Comparison of ENCODE assay signal across 7 cellular contexts in the genomic region with DNA sequence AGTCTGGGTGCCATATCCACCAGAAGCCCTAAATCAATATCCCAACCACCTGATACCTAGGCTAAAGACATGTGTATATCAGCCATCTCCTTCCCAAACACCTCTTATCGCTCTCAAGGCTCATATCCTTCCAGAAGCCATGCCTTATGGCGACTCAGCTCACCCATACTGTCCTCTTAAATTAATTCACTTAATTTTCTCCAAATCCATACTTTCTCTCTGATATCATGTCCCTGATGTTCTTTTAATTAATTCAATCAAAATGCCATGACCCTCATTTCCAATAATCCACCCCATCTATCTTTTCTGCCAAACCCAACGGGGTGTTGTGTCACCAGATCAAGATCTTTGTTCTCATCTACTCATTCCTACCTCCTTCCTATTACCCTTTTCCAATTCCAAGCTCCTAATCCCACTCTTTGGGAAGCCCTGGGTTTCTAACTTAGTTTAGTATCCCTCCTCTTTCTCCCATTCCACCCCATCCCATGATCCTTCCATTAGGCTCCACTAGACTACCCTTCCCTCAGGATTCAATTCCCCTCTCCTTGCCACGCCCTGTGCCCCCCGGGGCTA. TPM values are rescaled to one million over a fixed set of nuclear protein-coding genes. Genes with fewer than 3 reads are reported as not detected.
DNase-seq lines count a peak whose midpoint lies in the region; ATAC-seq and TF ChIP-seq lines count a peak whose summit lies in the region.

No MANE protein-coding gene starts in this region.

- H3K36me3 ChIP-seq in HUES6 (ENCODE audit: control insufficient read depth, insufficient read depth, low read length) = no peaks in the 10 kb centered on the region
- no peaks in the 10 kb centered on the region for H3K36me3 ChIP-seq in iPS-20b (ENCODE audit: insufficient read depth, low read depth, low read length)
- H3K36me3 ChIP-seq in stomach = no peaks in the 10 kb centered on the region

- TF ChIP-seq EP300 in stomach (IDR thresholded peaks at IDR 0.05) = no peak

- no peaks in the 10 kb centered on the region for H3K9me3 Mint-ChIP-seq in activated T-helper 17 cell treated with anti-CD3 and anti-CD28 coated beads, Interleukin-2, amount 50 U/mL, for 72 hours

- H3K9ac ChIP-seq in HUES6 (ENCODE audit: low read length) = peak overlapping the region; percentile 56
- peak overlapping the region; percentile 98 for H3K9ac ChIP-seq in iPS-20b (ENCODE audit: low read depth, low read length)

- no peaks in the 10 kb centered on the region for H3K27me3 Mint-ChIP-seq in activated T-helper 17 cell treated with anti-CD3 and anti-CD28 coated beads, Interleukin-2, amount 50 U/mL, for 72 hours

- 6 to 11% (median 10%) methylated on average over 5 of the region's 5 CpGs for WGBS in stomach, 5 donors

- H3K4me1 ChIP-seq in HUES6 (ENCODE audit: control insufficient read depth, insufficient read depth, low read length) (peaks cover 27% of the 10 kb centered on the region), iPS-20b (ENCODE audit: insufficient read depth, low read length) (peaks cover 16% of the 10 kb centered on the region; the same call in 1 of the 2 replicates), stomach (peaks cover 18 to 61% (median 41%) of the 10 kb centered on the region in 4 donors)

- H3K9me3 ChIP-seq in HUES6 (ENCODE audit: control insufficient read depth, insufficient read depth, low read depth, low read length) = no peaks in the 10 kb centered on the region
- H3K9me3 ChIP-seq in iPS-20b (ENCODE audit: insufficient read depth, low read depth, low read length) = no peaks in the 10 kb centered on the region
- no peaks in the 10 kb centered on the region for H3K9me3 ChIP-seq in stomach

- DNase-seq in stomach (no peak), NCI-H2171 (lab: John Stamatoyannopoulos, UW) (no peak), NOMO-1 treated with dmso at 0.1 percent for 144 hours (lab: John Stamatoyannopoulos, UW; ENCODE audit: unreplicated experiment) (no peak)

- H3K27ac ChIP-seq in HUES6 (ENCODE audit: low read depth, low read length) (no peak overlapping the region), iPS-20b (ENCODE audit: low read length) (no peak overlapping the region), stomach (peak overlapping the region; percentile 92 to 95 (median 94))

- intact Hi-C loops in stomach (cut with DNase I; ENCODE audit: low total_unique reads) = no loop called here

- H3K4me3 Mint-ChIP-seq in activated T-helper 17 cell treated with anti-CD3 and anti-CD28 coated beads, Interleukin-2, amount 50 U/mL, for 72 hours = peak overlapping the region; percentile 97

- H3K27me3 ChIP-seq in HUES6 (ENCODE audit: control insufficient read depth, insufficient read depth, low read length) = no peaks in the 10 kb centered on the region
- no peaks in the 10 kb centered on the region for H3K27me3 ChIP-seq in iPS-20b (ENCODE audit: insufficient read depth, low read length)
- no peaks in the 10 kb centered on the region for H3K27me3 ChIP-seq in stomach

- no peak for TF ChIP-seq CTCF in stomach (IDR thresholded peaks at IDR 0.05)

- TF ChIP-seq POLR2A in stomach (IDR thresholded peaks at IDR 0.05) (no peak), GM18505 (IDR thresholded peaks at IDR 0.05; ENCODE audit: borderline replicate concordance, extremely low read depth, insufficient read depth, insufficient read length) (no peak)

- no peak for ATAC-seq in activated T-helper 17 cell treated with anti-CD3 and anti-CD28 coated beads, Interleukin-2, amount 50 U/mL, for 72 hours (replicated peaks)
- ATAC-seq in GM18505 (IDR thresholded peaks at IDR 0.05; ENCODE audit: unreplicated experiment) = no peak

- H3K36me3 Mint-ChIP-seq in activated T-helper 17 cell treated with anti-CD3 and anti-CD28 coated beads, Interleukin-2, amount 50 U/mL, for 72 hours (ENCODE audit: low read depth) = peaks cover 31% of the 10 kb centered on the region

- H3K27ac Mint-ChIP-seq in activated T-helper 17 cell treated with anti-CD3 and anti-CD28 coated beads, Interleukin-2, amount 50 U/mL, for 72 hours = peak overlapping the region; percentile 98

- H3K4me1 Mint-ChIP-seq in activated T-helper 17 cell treated with anti-CD3 and anti-CD28 coated beads, Interleukin-2, amount 50 U/mL, for 72 hours = peaks cover 29% of the 10 kb centered on the region

- peak overlapping the region; percentile 93 for H3K4me3 ChIP-seq in HUES6 (ENCODE audit: low read depth, low read length)
- peak overlapping the region; percentile 95 for H3K4me3 ChIP-seq in iPS-20b (ENCODE audit: low read length)
- H3K4me3 ChIP-seq in stomach = peak overlapping the region; percentile 59 to 86 (median 72)

RNA-seq across cellular contexts. Expression of a gene that starts 0.7 kb away (rescaled TPM):
- total RNA-seq in activated T-helper 17 cell treated with anti-CD3 and anti-CD28 coated beads, Interleukin-2, amount 50 U/mL, for 72 hours = 10 to 100 TPM; 28.1 to 31.5 TPM
- total RNA-seq in stomach = 10 to 100 TPM in 4 of 5 donors, 1 to 10 TPM in 1; 9.0 to 93.4 (median 16.5) TPM
- 10 to 100 TPM; 12.9 to 20.9 (median 14.3) TPM for polyA plus RNA-seq in stomach

RNA-seq across cellular contexts. Expression of a gene that starts 50.4 kb away (rescaled TPM):
- 100 to 1,000 TPM; 278 to 324 TPM for total RNA-seq in activated T-helper 17 cell treated with anti-CD3 and anti-CD28 coated beads, Interleukin-2, amount 50 U/mL, for 72 hours
- total RNA-seq in stomach = 100 to 1,000 TPM in 3 of 5 donors, 10 to 100 TPM in 2; 75.0 to 255 (median 241) TPM
- polyA plus RNA-seq in stomach = 100 to 1,000 TPM; 517 to 864 (median 543) TPM

Comparison
In these comparisons a context has a peak if more than half of its experiments do, and no peak if none do; other contexts are left out.
1. H3K27ac ChIP-seq: peak in stomach (5 of 5); none in HUES6 (single experiment) and iPS-20b (single experiment).
2. Peak in every context shown above with its lines, with median percentiles within 50 percentile points of each other: H3K4me3 ChIP-seq.